ENCODE assay signal across 8 cellular contexts in the genomic region with DNA sequence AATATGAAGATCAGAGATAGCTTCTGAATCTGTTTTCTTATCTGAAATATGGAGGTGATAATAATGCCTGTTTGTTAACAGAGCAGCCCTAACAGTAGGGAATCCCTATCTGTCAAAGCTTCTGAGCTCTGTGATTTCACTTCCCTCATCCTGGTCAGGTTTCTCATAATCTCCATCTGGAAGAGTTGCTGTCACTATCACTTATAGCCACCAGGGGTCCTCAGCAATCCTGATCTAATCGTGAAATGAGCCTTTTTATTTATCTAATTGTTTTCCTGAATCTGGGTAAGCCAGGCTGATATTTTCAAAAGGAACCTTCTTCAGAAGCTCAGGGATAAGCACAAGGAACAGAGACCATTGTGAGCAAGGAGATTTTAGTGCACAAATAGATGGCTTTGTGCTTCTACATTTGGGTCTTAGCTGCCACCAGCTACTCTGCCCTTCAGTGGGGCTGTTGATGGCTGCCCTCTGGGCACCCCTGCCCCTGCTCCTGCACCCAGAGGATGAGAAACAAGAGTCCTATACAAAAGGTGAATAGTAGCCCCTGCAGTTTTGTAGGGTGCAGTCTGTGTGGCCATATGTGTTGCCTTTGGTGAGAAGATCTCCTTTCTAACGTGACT.
DNase-seq lines count a peak whose midpoint lies in the region; ATAC-seq and TF ChIP-seq lines count a peak whose summit lies in the region.

No MANE protein-coding gene starts in this region.

- intact Hi-C loops in IMR-90 (cut with micrococcal nuclease), result no loop called here

- H3K9ac ChIP-seq in IMR-90 (ENCODE audit: low read depth, low read length), result no peak overlapping the region

- H2AK9ac ChIP-seq in IMR-90 (replicated peaks; ENCODE audit: low read depth, low read length, poor library complexity), result no peak overlapping the region

- no peak overlapping the region for H3K18ac ChIP-seq in IMR-90 (ENCODE audit: low read depth, low read length)

- CTCF ChIA-PET in IMR-90 (lab: Yijun Ruan, JAX), result interaction anchor here (0.5 to 1.7 kb wide), 3 partner anchors 9 to 844 kb away, joined by 3 to 7 read pairs (median 3); no protein-coding TSS in a partner anchor

- TF ChIP-seq POLR2A in IMR-90 (IDR thresholded peaks at IDR 0.05; ENCODE audit: low read depth, low read length), result no peak

- no peak overlapping the region for H3K14ac ChIP-seq in IMR-90 (replicated peaks; ENCODE audit: low read depth, low read length)

- no peak overlapping the region for H3K4me2 ChIP-seq in IMR-90 (ENCODE audit: low read depth, low read length)

- TF ChIP-seq CTCF in IMR-90 (conservative IDR thresholded peaks at IDR 0.05; ENCODE audit: low read depth, low read length), result peak; percentile 59

- H2BK15ac ChIP-seq in IMR-90 (ENCODE audit: low read depth, low read length), result no peak overlapping the region

- H4K5ac ChIP-seq in IMR-90 (ENCODE audit: low read depth, low read length), result no peak overlapping the region

- no peak overlapping the region for H2BK5ac ChIP-seq in IMR-90 (ENCODE audit: low read depth, low read length, poor library complexity, severe bottlenecking)

- H2AFZ ChIP-seq in IMR-90 (replicated peaks; ENCODE audit: low read length, poor library complexity), result no peak overlapping the region

- H2BK20ac ChIP-seq in IMR-90 (ENCODE audit: low read depth, low read length), result no peak overlapping the region

- H4K91ac ChIP-seq in IMR-90 (ENCODE audit: insufficient read depth, low read depth, low read length), result no peak overlapping the region

- H3K4ac ChIP-seq in IMR-90 (ENCODE audit: low read depth, low read length), result no peak overlapping the region

- H3K4me3 ChIP-seq in IMR-90 (ENCODE audit: insufficient read depth, low read depth, low read length), result no peak overlapping the region

- no TSS peak for BruUV-seq in IMR-90 (replicated peaks; lab: Mats Ljungman, UMichigan)

- H3K9me3 ChIP-seq in IMR-90 (ENCODE audit: control insufficient read depth, insufficient read depth, low read length), result no peaks in the 10 kb centered on the region

- H3K23ac ChIP-seq in IMR-90 (ENCODE audit: low read depth, low read length), result no peak overlapping the region

- H2BK120ac ChIP-seq in IMR-90 (ENCODE audit: low read depth, low read length), result no peak overlapping the region

- peak; percentile 18; the same call in 1 of the 2 replicates for TF ChIP-seq RAD21 in IMR-90 (IDR thresholded peaks at IDR 0.05; ENCODE audit: low read length)

- H3K4me1 ChIP-seq in IMR-90 (ENCODE audit: control insufficient read depth, insufficient read depth, low read length), result no peaks in the 10 kb centered on the region

- H4K20me1 ChIP-seq in IMR-90 (ENCODE audit: insufficient read depth, low read length), result no peaks in the 10 kb centered on the region

- H4K8ac ChIP-seq in IMR-90 (ENCODE audit: low read depth in 2 of 2, low read length in 2 of 2), result no peak overlapping the region

- H3K79me1 ChIP-seq in IMR-90 (ENCODE audit: low read depth in 1 of 2, low read length in 2 of 2), result no peaks in the 10 kb centered on the region

- ATAC-seq in GM21390 (IDR thresholded peaks at IDR 0.05; ENCODE audit: unreplicated experiment), result peak; percentile 88
- peak; percentile 60 for ATAC-seq in IMR-90 (ENCODE audit: low read depth)

- in situ Hi-C loops in IMR-90 (cut with MboI; ENCODE audit: low sequenced_read_pairs), result no loop called here

- POLR2A ChIA-PET in IMR-90 (lab: Charles Lee; ENCODE audit: unreplicated experiment), result no interaction called here

- H2AK5ac ChIP-seq in IMR-90 (ENCODE audit: low read depth, low read length), result no peak overlapping the region

- dilution Hi-C loops in IMR-90 (cut with HindIII; ENCODE audit: low sequenced_read_pairs, unreplicated experiment), result no loop called here

- no CpG with 5 or more reads among the region's 2 CpGs for WGBS in IMR-90 (ENCODE audit: extremely low coverage in 2 of 2, insufficient read length in 1 of 2), 2 experiments

- H3K9me1 ChIP-seq in IMR-90 (ENCODE audit: insufficient read depth, low read length), result no peaks in the 10 kb centered on the region

- H3K27ac ChIP-seq in IMR-90 (ENCODE audit: insufficient read depth, low read length), result no peak overlapping the region

- no peaks in the 10 kb centered on the region for H3K36me3 ChIP-seq in IMR-90 (ENCODE audit: control insufficient read depth, insufficient read depth, low read length)

- DNase-seq in NOMO-1 treated with DMSO at 0.1 percent for 48 hours (lab: John Stamatoyannopoulos, UW; ENCODE audit: unreplicated experiment), result peak; percentile 34
- no peak for DNase-seq in NOMO-1 treated with dmso at 0.1 percent for 144 hours (lab: John Stamatoyannopoulos, UW; ENCODE audit: unreplicated experiment)
- peak; percentile 13 for DNase-seq in IMR-90
- peak; percentile 2 for DNase-seq in T1000 (lab: John Stamatoyannopoulos, UW)
- peak; percentile 39 for DNase-seq in iris pigment epithelial cell (ENCODE audit: low read depth)
- DNase-seq in NCI-H146 treated with DMSO at 0.1 percent for 48 hours (lab: John Stamatoyannopoulos, UW; ENCODE audit: unreplicated experiment), result no peak
- DNase-seq in stimulated activated naive CD4-positive, alpha-beta T cell (lab: John Stamatoyannopoulos, UW), result no peak

- H3K27me3 ChIP-seq in IMR-90 (ENCODE audit: control insufficient read depth, insufficient read depth, low read length), result no peaks in the 10 kb centered on the region

- H3K56ac ChIP-seq in IMR-90 (ENCODE audit: extremely low read depth, insufficient read depth, low read length), result no peak overlapping the region

TF ChIP-seq in IMR-90, 13 proteins besides CTCF, POLR2A, EP300 and RAD21:
- no peak for TF ChIP-seq MAFK (IDR thresholded peaks at IDR 0.05; ENCODE audit: low read depth, low read length)
- TF ChIP-seq SMC3 (IDR thresholded peaks at IDR 0.05; ENCODE audit: low read depth, low read length), result peak; percentile 29
- no peak for TF ChIP-seq CEBPB (IDR thresholded peaks at IDR 0.05; ENCODE audit: low read depth, low read length)
- TF ChIP-seq, protein P1, sequence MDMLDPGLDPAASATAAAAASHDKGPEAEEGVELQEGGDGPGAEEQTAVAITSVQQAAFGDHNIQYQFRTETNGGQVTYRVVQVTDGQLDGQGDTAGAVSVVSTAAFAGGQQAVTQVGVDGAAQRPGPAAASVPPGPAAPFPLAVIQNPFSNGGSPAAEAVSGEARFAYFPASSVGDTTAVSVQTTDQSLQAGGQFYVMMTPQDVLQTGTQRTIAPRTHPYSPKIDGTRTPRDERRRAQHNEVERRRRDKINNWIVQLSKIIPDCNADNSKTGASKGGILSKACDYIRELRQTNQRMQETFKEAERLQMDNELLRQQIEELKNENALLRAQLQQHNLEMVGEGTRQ (IDR thresholded peaks at IDR 0.05; ENCODE audit: low read depth, low read length), result no peak
- TF ChIP-seq MXI1 (IDR thresholded peaks at IDR 0.05; ENCODE audit: borderline replicate concordance, low read depth, low read length), result no peak
TF ChIP-seq in IMR-90: peak in this region for 1.

Comparison
In these comparisons a context has a peak if more than half of its experiments do, and no peak if none do; other contexts are left out.
1. DNase-seq: peak in NOMO-1 treated with DMSO at 0.1 percent for 48 hours (single experiment), IMR-90 (single experiment), T1000 (single experiment) and iris pigment epithelial cell (single experiment); none in NOMO-1 treated with dmso at 0.1 percent for 144 hours (single experiment), NCI-H146 treated with DMSO at 0.1 percent for 48 hours (single experiment) and stimulated activated naive CD4-positive, alpha-beta T cell (0 of 6).